ENCODE assay signal across 11 cellular contexts in the genomic region with DNA sequence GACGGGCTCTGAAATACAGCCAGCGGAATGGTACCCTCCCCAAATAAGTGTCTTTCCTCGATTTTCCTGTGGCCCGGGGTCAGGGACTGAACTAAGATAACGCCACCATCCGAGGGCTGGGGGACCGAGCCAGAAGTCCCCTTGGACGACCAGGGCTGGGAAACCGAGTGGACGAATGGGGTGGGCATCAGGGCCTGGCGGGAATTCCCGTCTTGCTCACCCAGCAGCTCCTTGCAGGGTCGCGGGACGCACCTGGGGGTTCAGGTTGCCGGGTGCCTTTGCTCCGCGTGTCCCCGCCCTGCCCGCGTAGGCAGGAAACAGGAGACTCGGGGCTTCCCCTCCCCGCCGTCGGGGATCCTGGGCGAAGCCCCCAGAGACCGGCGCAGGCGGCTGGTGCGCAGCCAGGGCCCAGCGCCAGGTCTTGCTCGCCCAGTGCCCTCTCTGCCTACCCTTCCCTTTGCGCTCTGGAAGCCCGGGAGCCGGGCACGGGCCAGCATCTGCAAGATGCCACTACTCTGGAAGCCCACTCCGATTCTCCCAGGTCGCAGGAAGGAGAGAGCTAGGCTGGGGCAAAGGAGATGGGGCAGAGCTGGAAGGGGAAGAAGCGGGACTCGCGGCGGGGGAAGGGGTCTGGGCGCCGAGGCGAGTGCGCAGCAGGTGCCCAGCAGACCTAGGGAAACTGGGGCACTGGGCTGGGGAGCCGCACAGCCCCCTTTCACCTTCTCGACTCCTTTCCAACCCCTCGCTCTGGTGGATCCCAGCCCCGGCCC. TPM values are rescaled to one million over a fixed set of nuclear protein-coding genes. Genes with fewer than 3 reads are reported as not detected.
A peak's percentile ranks its signal among the peaks of the same experiment; 100 is the strongest.
DNase-seq lines count a peak whose midpoint lies in the region; ATAC-seq and TF ChIP-seq lines count a peak whose summit lies in the region.
"Had no signal": no experiment of that assay in that cellular context is flagged by ENCODE, and none has a peak within 500 bp of the region (broad histone marks: within the 10 kb centered on the region; RNA-seq: fewer than 3 reads in every experiment).

No MANE protein-coding gene starts in this region.

- intact Hi-C loops in heart left ventricle (cut with DNase I) (loop anchor here in 8 of 10 donors (5.0 to 10.0 kb wide), 3 partner anchors 118 to 206 kb away; no protein-coding TSS in a partner anchor), cardiac septum (cut with DNase I) (no loop called here)

- peaks cover 19% of the 10 kb centered on the region for H3K4me1 Mint-ChIP-seq in activated T-cell treated with anti-CD3 and anti-CD28 coated beads, Interleukin-2, amount 50 U/mL, for 24 hours (ENCODE audit: low read depth)

- H3K4me3 Mint-ChIP-seq in activated T-cell treated with anti-CD3 and anti-CD28 coated beads, Interleukin-2, amount 50 U/mL, for 24 hours = peak overlapping the region; percentile 54

- no peak overlapping the region for H3K27ac Mint-ChIP-seq in activated T-cell treated with anti-CD3 and anti-CD28 coated beads, Interleukin-2, amount 50 U/mL, for 24 hours

- no peak for DNase-seq in heart left ventricle
- DNase-seq in cardiac septum (ENCODE audit: low spot score) = no peak
- peak; percentile 56 for DNase-seq in activated T-cell treated with anti-CD3 and anti-CD28 coated beads, Interleukin-2, amount 50 U/mL, for 24 hours
- no peak for DNase-seq in tibial nerve (ENCODE audit: low spot score in 2 of 2)
- DNase-seq in GM03348 (ENCODE audit: low spot score) = no peak
- no peak for DNase-seq in NCI-H226
- DNase-seq: uterus had no signal

- no peak for TF ChIP-seq POLR2A in heart left ventricle (IDR thresholded peaks at IDR 0.05)
- no peak for TF ChIP-seq POLR2A in tibial nerve (IDR thresholded peaks at IDR 0.05)
- no peak for TF ChIP-seq POLR2A in gastroesophageal sphincter (IDR thresholded peaks at IDR 0.05)

- no peak for TF ChIP-seq CTCF in heart left ventricle (IDR thresholded peaks at IDR 0.05)
- no peak for TF ChIP-seq CTCF in tibial nerve (IDR thresholded peaks at IDR 0.05)
- TF ChIP-seq CTCF in gastroesophageal sphincter (IDR thresholded peaks at IDR 0.05) = no peak

- H3K9me3 ChIP-seq in heart left ventricle (no peaks in the 10 kb centered on the region), iPS-20b (ENCODE audit: insufficient read depth, low read depth, low read length) (no peaks in the 10 kb centered on the region), tibial nerve (no peaks in the 10 kb centered on the region), gastroesophageal sphincter (no peaks in the 10 kb centered on the region)
- H3K9me3 ChIP-seq: uterus had no signal

- no peak for ATAC-seq in heart left ventricle
- no peak for ATAC-seq in gastroesophageal sphincter

- peaks cover 56% of the 10 kb centered on the region for H3K27me3 Mint-ChIP-seq in activated T-cell treated with anti-CD3 and anti-CD28 coated beads, Interleukin-2, amount 50 U/mL, for 24 hours

- H3K27me3 ChIP-seq in heart left ventricle = peaks cover 24 to 56% (median 39%) of the 10 kb centered on the region in 9 donors
- H3K27me3 ChIP-seq in iPS-20b (ENCODE audit: insufficient read depth, low read length) = peaks cover 71% of the 10 kb centered on the region
- H3K27me3 ChIP-seq in tibial nerve = peaks cover 2 to 57% of the 10 kb centered on the region in 2 donors
- peaks cover 85% of the 10 kb centered on the region for H3K27me3 ChIP-seq in gastroesophageal sphincter

- H3K9ac ChIP-seq in iPS-20b (ENCODE audit: low read depth, low read length) = no peak overlapping the region

- H3K36me3 Mint-ChIP-seq in activated T-cell treated with anti-CD3 and anti-CD28 coated beads, Interleukin-2, amount 50 U/mL, for 24 hours (ENCODE audit: low read depth) = peaks cover 6% of the 10 kb centered on the region

- no peaks in the 10 kb centered on the region for H3K9me3 Mint-ChIP-seq in activated T-cell treated with anti-CD3 and anti-CD28 coated beads, Interleukin-2, amount 50 U/mL, for 24 hours

- TF ChIP-seq EP300 in tibial nerve (IDR thresholded peaks at IDR 0.05) = no peak
- no peak for TF ChIP-seq EP300 in gastroesophageal sphincter (IDR thresholded peaks at IDR 0.05)

- 3 to 4% (median 3%) methylated on average over 21 to 50 of the region's 50 CpGs for WGBS in heart left ventricle, 4 donors
- 3 to 4% methylated on average over 25 to 41 of the region's 50 CpGs for WGBS in tibial nerve, 2 donors
- 0 to 4% methylated on average over 5 to 8 of the region's 50 CpGs for WGBS in gastroesophageal sphincter (ENCODE audit: low coverage in 1 of 2), 2 donors

- peaks cover 0 to 3% (median 0%) of the 10 kb centered on the region in 9 donors for H3K36me3 ChIP-seq in heart left ventricle
- peaks cover 4% of the 10 kb centered on the region; the same call in 1 of the 2 replicates for H3K36me3 ChIP-seq in iPS-20b (ENCODE audit: insufficient read depth, low read depth, low read length)
- H3K36me3 ChIP-seq in tibial nerve = peaks cover 0 to 5% (median 0%) of the 10 kb centered on the region in 3 donors
- no peaks in the 10 kb centered on the region for H3K36me3 ChIP-seq in gastroesophageal sphincter
- H3K36me3 ChIP-seq: SJSA1, uterus had no signal

- H3K4me1 ChIP-seq in heart left ventricle (peaks cover 8 to 36% (median 17%) of the 10 kb centered on the region in 12 donors), iPS-20b (ENCODE audit: insufficient read depth, low read length) (no peaks in the 10 kb centered on the region), tibial nerve (peaks cover 0 to 41% (median 21%) of the 10 kb centered on the region in 4 donors), gastroesophageal sphincter (peaks cover 0 to 40% (median 23%) of the 10 kb centered on the region in 3 donors)

- peak overlapping the region; percentile 23 to 54 (median 45) for H3K4me3 ChIP-seq in heart left ventricle
- peak overlapping the region; percentile 32; the same call in 1 of the 2 replicates for H3K4me3 ChIP-seq in iPS-20b (ENCODE audit: low read length)
- peak overlapping the region in 3 of 4 donors; percentile 4 to 38 (median 29) for H3K4me3 ChIP-seq in tibial nerve
- peak overlapping the region in 1 of 2 donors; percentile 41 for H3K4me3 ChIP-seq in gastroesophageal sphincter
- H3K4me3 ChIP-seq: SJSA1, uterus had no signal

- H3K27ac ChIP-seq in heart left ventricle (no peak overlapping the region), iPS-20b (ENCODE audit: low read length) (no peak overlapping the region), tibial nerve (no peak overlapping the region), gastroesophageal sphincter (peak overlapping the region in 1 of 4 donors; percentile 40)
- H3K27ac ChIP-seq: SJSA1, skin epidermis, uterus had no signal

RNA-seq across cellular contexts. Expression of gene GRIN2C, which starts 0.7 kb away (rescaled TPM):
- total RNA-seq in heart left ventricle (1 to 10 TPM in 2 of 9 donors, under 1 TPM in 7; 0.09 to 3.1 (median 0.45) TPM), cardiac septum (0.70 TPM), tibial nerve (1 to 10 TPM in 1 of 4 donors, under 1 TPM in 3; 0.22 to 3.6 (median 0.50) TPM), gastroesophageal sphincter (1 to 10 TPM in 1 of 4 donors, under 1 TPM in 2, not detected in 1; 0.16 to 3.5 (median 0.42) TPM)
- under 1 TPM; 0.23 to 0.25 TPM for polyA plus RNA-seq in heart left ventricle
- total RNA-seq: SJSA1 had no signal

RNA-seq across cellular contexts. Expression of gene FDXR, which starts 12.4 kb away (rescaled TPM):
- total RNA-seq in heart left ventricle (1 to 10 TPM; 2.5 to 8.7 (median 4.7) TPM), cardiac septum (3.9 TPM), tibial nerve (10 to 100 TPM in 1 of 4 donors, 1 to 10 TPM in 3; 3.9 to 12.1 (median 8.8) TPM), gastroesophageal sphincter (1 to 10 TPM; 3.6 to 7.8 (median 4.6) TPM)
- 1 to 10 TPM; 3.7 to 5.5 TPM for polyA plus RNA-seq in heart left ventricle

RNA-seq across cellular contexts. Expression of gene FADS6, which starts 33.0 kb away (rescaled TPM):
- total RNA-seq in heart left ventricle (not detected), cardiac septum (not detected), tibial nerve (not detected), gastroesophageal sphincter (under 1 TPM in 1 of 4 donors, not detected in 3; 0.37 TPM)
- polyA plus RNA-seq in heart left ventricle = not detected
- total RNA-seq: SJSA1, uterus had no signal
